ENCODE assay signal across 10 cellular contexts in the genomic region with DNA sequence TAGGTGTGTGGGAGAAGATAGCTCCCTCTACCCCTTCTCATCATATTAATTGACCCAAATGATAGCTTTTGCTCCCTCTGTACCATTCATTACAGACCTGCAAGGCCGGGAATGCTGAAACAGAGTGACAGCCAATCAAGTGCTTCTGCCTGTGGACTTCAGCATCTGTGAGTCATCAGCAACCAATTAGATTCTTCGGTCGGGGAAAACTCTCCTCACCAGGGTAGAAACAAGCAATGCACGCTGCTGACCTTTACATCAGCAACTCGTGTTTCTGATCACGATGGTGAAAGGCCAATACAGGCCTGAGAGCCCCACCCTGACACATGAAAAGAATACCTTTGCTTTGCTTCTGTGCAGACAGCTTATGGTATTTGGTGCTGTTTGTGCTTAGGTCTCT.
A peak's percentile ranks its signal among the peaks of the same experiment; 100 is the strongest.
DNase-seq lines count a peak whose midpoint lies in the region; ATAC-seq lines count a peak whose summit lies in the region.
"Had no signal": no experiment of that assay in that cellular context is flagged by ENCODE, and none has a peak within 500 bp of the region (broad histone marks: within the 10 kb centered on the region; RNA-seq: fewer than 3 reads in every experiment).

No MANE protein-coding gene starts in this region.

- ATAC-seq in HG02852 (IDR thresholded peaks at IDR 0.05; ENCODE audit: unreplicated experiment) (no peak), GM21825 (IDR thresholded peaks at IDR 0.05; ENCODE audit: unreplicated experiment) (no peak)

- DNase-seq in G401 (ENCODE audit: low spot score), result peak; percentile 61
- peak; percentile 82 for DNase-seq in RKO (ENCODE audit: low spot score)
- peak; percentile 19 for DNase-seq in globus pallidus (ENCODE audit: low spot score)
- peak; percentile 21 for DNase-seq in putamen (ENCODE audit: low spot score)
- no peak for DNase-seq in ureter (ENCODE audit: low spot score)
- DNase-seq in OCI-M2 (lab: John Stamatoyannopoulos, UW; ENCODE audit: unreplicated experiment), result no peak
- DNase-seq: activated CD4-positive, alpha-beta T cell treated with anti-CD3 and anti-CD28 coated beads, Interleukin-2, amount 10 ng/mL, durations not matched to agents 24 days and 14 days; thyroid gland had no signal

- in situ Hi-C loops in G401 (cut with HindIII; ENCODE audit: low sequenced_read_pairs), result no loop called here

Comparison
In these comparisons a context has a peak if more than half of its experiments do, and no peak if none do; other contexts are left out.
1. DNase-seq: peak in G401 (single experiment), RKO (single experiment), globus pallidus (single experiment) and putamen (single experiment); none in ureter (single experiment) and OCI-M2 (single experiment).